32 cellular contexts compared by ENCODE assay signal in the genomic region with DNA sequence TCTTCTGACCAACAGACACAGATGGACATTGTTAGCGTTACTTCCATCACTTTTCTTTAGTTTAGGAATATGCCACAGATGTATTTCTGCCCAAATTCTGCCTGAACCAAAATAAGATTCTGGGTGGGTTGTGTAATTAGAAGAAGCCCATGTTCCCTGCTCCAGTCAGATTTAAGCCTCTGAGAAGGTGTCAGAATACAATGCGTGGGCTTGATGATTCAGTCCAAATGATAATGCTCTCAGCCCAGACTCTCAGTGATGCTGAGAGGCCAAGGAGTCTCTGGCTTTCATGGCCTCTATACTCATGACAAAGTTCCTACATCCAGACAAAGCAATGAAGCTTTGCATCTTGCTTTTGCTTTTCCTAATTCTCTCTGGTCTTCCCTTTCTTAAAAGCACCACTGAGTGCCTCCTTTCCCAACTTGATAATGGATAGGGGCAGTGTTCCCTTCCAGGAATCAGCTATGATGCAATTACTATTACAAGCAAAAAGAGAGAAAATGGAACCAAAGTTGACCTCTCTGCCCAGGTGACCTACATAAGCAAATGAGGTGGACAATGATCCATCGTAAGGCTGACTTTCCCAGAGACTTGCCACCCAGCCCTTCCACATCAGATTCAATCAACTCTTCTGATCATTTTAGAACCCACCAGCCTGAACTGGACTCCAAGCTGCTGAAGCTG. TPM values are rescaled to one million over a fixed set of nuclear protein-coding genes. Genes with fewer than 3 reads are reported as not detected.
"Had no signal": no experiment of that assay in that cellular context is flagged by ENCODE, and none has a peak within 500 bp of the region (broad histone marks: within the 10 kb centered on the region; RNA-seq: fewer than 3 reads in every experiment).

No MANE protein-coding gene starts in this region.

- H3K4me1 ChIP-seq: ascending aorta, colonic mucosa, pancreas, psoas muscle, uterus had no signal

- H3K36me3 Mint-ChIP-seq: activated naive CD8-positive, alpha-beta T cell treated with anti-CD3 and anti-CD28 coated beads for 36 hours; brain; immature natural killer cell; naive B cell; T-cell; type B pancreatic cell had no signal

- H3K27ac Mint-ChIP-seq: activated naive CD4-positive, alpha-beta T cell treated with anti-CD3 and anti-CD28 coated beads for 36 hours; activated naive CD8-positive, alpha-beta T cell treated with anti-CD3 and anti-CD28 coated beads for 36 hours; activated T-helper 1 cell treated with anti-CD3 and anti-CD28 coated beads, Interleukin-12 subunit alpha, Interleukin-12 subunit beta, Interleukin-2, Interleukin-4 antibody, amounts not matched to agents 30 ng/mL and 10 ng/mL and 1 ng/mL, durations not matched to agents 14 hours and 24 hours and 36 hours; immature natural killer cell; naive B cell; nephron progenitor cell; T-cell had no signal

- DNase-seq: activated CD4-positive, alpha-beta T cell treated with anti-CD3 and anti-CD28 coated beads for 48 hours; activated CD4-positive, alpha-beta T cell treated with anti-CD3 and anti-CD28 coated beads, Interleukin-2, amount 50 U/mL, for 48 hours; activated CD8-positive, alpha-beta memory T cell treated with anti-CD3 and anti-CD28 coated beads for 24 hours; activated effector memory CD4-positive, alpha-beta T cell treated with anti-CD3 and anti-CD28 coated beads, Interleukin-2, amount 50 U/mL, for 16 hours; activated naive CD4-positive, alpha-beta T cell treated with anti-CD3 and anti-CD28 coated beads for 36 hours; activated naive CD8-positive, alpha-beta T cell treated with anti-CD3 and anti-CD28 coated beads for 36 hours; activated T-cell treated with anti-CD3 and anti-CD28 coated beads, Interleukin-2, amount 50 U/mL, for 1 hour; cerebellar nuclear complex; colonic mucosa; effector memory CD4-positive, alpha-beta T cell; foreskin fibroblast; head of caudate nucleus; hypothalamus; immature natural killer cell; naive B cell; nephron progenitor cell; pancreas; psoas muscle; stimulated activated CD4-positive, alpha-beta T cell treated with anti-CD3 and anti-CD28 coated beads, Interleukin-2, amount 100 ng/mL, for 48 hours; stimulated activated naive CD4-positive, alpha-beta T cell treated with Interleukin-2 at 50 U/mL for 16 hours; T-cell; uterus had no signal

- H3K4me1 Mint-ChIP-seq: activated naive CD8-positive, alpha-beta T cell treated with anti-CD3 and anti-CD28 coated beads for 36 hours; immature natural killer cell; naive B cell; T-cell had no signal

- H3K4me3 Mint-ChIP-seq: activated naive CD4-positive, alpha-beta T cell treated with anti-CD3 and anti-CD28 coated beads for 36 hours; activated naive CD8-positive, alpha-beta T cell treated with anti-CD3 and anti-CD28 coated beads for 36 hours; activated T-helper 1 cell treated with anti-CD3 and anti-CD28 coated beads, Interleukin-12 subunit alpha, Interleukin-12 subunit beta, Interleukin-2, Interleukin-4 antibody, amounts not matched to agents 30 ng/mL and 10 ng/mL and 1 ng/mL, durations not matched to agents 14 hours and 24 hours and 36 hours; brain; immature natural killer cell; naive B cell; nephron progenitor cell; T-cell; type B pancreatic cell had no signal

- H3K27me3 Mint-ChIP-seq: activated naive CD8-positive, alpha-beta T cell treated with anti-CD3 and anti-CD28 coated beads for 36 hours; brain; T-cell; type B pancreatic cell had no signal

- H3K4me3 ChIP-seq: adrenal gland, ascending aorta, cardiac muscle cell, colonic mucosa, pancreas, psoas muscle, thoracic aorta, uterus had no signal

- H3K36me3 ChIP-seq: adrenal gland, cardiac muscle cell, colonic mucosa, neutrophil, uterus had no signal

- ATAC-seq: activated CD4-positive, CD25-positive, alpha-beta regulatory T cell treated with anti-CD3 and anti-CD28 coated beads, Interleukin-2, amount 50 U/mL, for 24 hours; pancreas; psoas muscle; T-cell had no signal

- H3K27ac ChIP-seq: ascending aorta, cardiac muscle cell, colonic mucosa, neutrophil, pancreas, psoas muscle, thoracic aorta, uterus, VCaP had no signal

- H3K9me3 Mint-ChIP-seq: activated naive CD4-positive, alpha-beta T cell treated with anti-CD3 and anti-CD28 coated beads for 36 hours; activated naive CD8-positive, alpha-beta T cell treated with anti-CD3 and anti-CD28 coated beads for 36 hours; activated T-helper 1 cell treated with anti-CD3 and anti-CD28 coated beads, Interleukin-12 subunit alpha, Interleukin-12 subunit beta, Interleukin-2, Interleukin-4 antibody, amounts not matched to agents 30 ng/mL and 10 ng/mL and 1 ng/mL, durations not matched to agents 14 hours and 24 hours and 36 hours; brain; naive B cell; nephron progenitor cell; T-cell; type B pancreatic cell had no signal

- H3K27me3 ChIP-seq: adrenal gland, ascending aorta, cardiac muscle cell, colonic mucosa, neutrophil, pancreas, uterus had no signal

- H3K9me3 ChIP-seq: adrenal gland, ascending aorta, colonic mucosa, neutrophil, pancreas, psoas muscle, thoracic aorta, uterus had no signal

RNA-seq across cellular contexts. Expression of a gene that starts 8.8 kb away (rescaled TPM):
- total RNA-seq: activated naive CD4-positive, alpha-beta T cell treated with anti-CD3 and anti-CD28 coated beads for 36 hours; activated naive CD8-positive, alpha-beta T cell treated with anti-CD3 and anti-CD28 coated beads for 36 hours; activated T-helper 1 cell treated with anti-CD3 and anti-CD28 coated beads, Interleukin-12 subunit alpha, Interleukin-12 subunit beta, Interleukin-2, Interleukin-4 antibody, amounts not matched to agents 30 ng/mL and 10 ng/mL and 1 ng/mL, durations not matched to agents 14 hours and 24 hours and 36 hours; T-cell had no signal
